14 cellular contexts compared by ENCODE assay signal in genomic region chr22:31341386-31342088, GRCh38. TPM values are rescaled to one million over a fixed set of nuclear protein-coding genes. Genes with fewer than 3 reads are reported as not detected.
DNase-seq lines count a peak whose midpoint lies in the region; ATAC-seq and TF ChIP-seq lines count a peak whose summit lies in the region.
"Had no signal": no experiment of that assay in that cellular context is flagged by ENCODE, and none has a peak within 500 bp of the region (broad histone marks: within the 10 kb centered on the region; RNA-seq: fewer than 3 reads in every experiment).

No MANE protein-coding gene starts in this region.

- H3K27ac ChIP-seq in RWPE1 (peak overlapping the region; percentile 97), hepatocyte (peak overlapping the region; percentile 84)
- H3K27ac ChIP-seq: SJSA1 had no signal

- CTCF ChIA-PET in activated CD4-positive, alpha-beta T cell treated with anti-CD3 and anti-CD28 coated beads, Interleukin-2, amount 10 ng/mL, durations not matched to agents 7 days and 5 days (lab: Charles Lee) = interaction anchor here (0.6 kb wide), 1 partner anchor 152 kb away, joined by 4 read pairs; no protein-coding TSS in a partner anchor
- CTCF ChIA-PET in RWPE1 (lab: Yijun Ruan, JAX) = interaction anchor here (0.6 to 1.6 kb wide), 2 partner anchors 29 to 305 kb away, joined by 4 to 5 read pairs; no protein-coding TSS in a partner anchor

- ATAC-seq in GM18517 (IDR thresholded peaks at IDR 0.05; ENCODE audit: unreplicated experiment) = no peak

- peaks cover 63% of the 10 kb centered on the region for H4K20me1 ChIP-seq in hepatocyte (ENCODE audit: insufficient read depth, poor library complexity, severe bottlenecking)

- DNase-seq in activated CD4-positive, alpha-beta T cell treated with anti-CD3 and anti-CD28 coated beads, Interleukin-2, amount 10 ng/mL, durations not matched to agents 24 days and 14 days = no peak
- DNase-seq in activated CD4-positive, alpha-beta T cell treated with anti-CD3 and anti-CD28 coated beads, Interleukin-2, amount 10 ng/mL, durations not matched to agents 7 days and 5 days = no peak
- DNase-seq in RWPE1 (ENCODE audit: low spot score) (no peak), hepatocyte (ENCODE audit: low spot score) (peak; percentile 19), progenitor cell of endocrine pancreas (ENCODE audit: low spot score, unreplicated experiment) (no peak), NCI-H446 treated with DMSO at 0.1 percent for 48 hours (lab: John Stamatoyannopoulos, UW) (no peak), T1000 (lab: John Stamatoyannopoulos, UW) (no peak)
- DNase-seq: activated CD4-positive, CD25-positive, alpha-beta regulatory T cell treated with anti-CD3 and anti-CD28 coated beads, Interleukin-2, amount 50 U/mL, for 72 hours; activated naive CD4-positive, alpha-beta T cell; Kasumi-1; NCI-H2029; NCI-H82 had no signal

- H3K36me3 ChIP-seq in hepatocyte (replicated peaks; ENCODE audit: insufficient read depth, low read depth) = no peaks in the 10 kb centered on the region

- H3K9me3 ChIP-seq in hepatocyte (ENCODE audit: low read depth) = no peaks in the 10 kb centered on the region
- H3K9me3 ChIP-seq: SJSA1 had no signal

- peaks cover 76% of the 10 kb centered on the region for H3K79me2 ChIP-seq in hepatocyte

- no peak for TF ChIP-seq CTCF in RWPE1 (conservative IDR thresholded peaks at IDR 0.05; ENCODE audit: low read depth)
- no peak for TF ChIP-seq CTCF in hepatocyte (IDR thresholded peaks at IDR 0.05; ENCODE audit: poor library complexity)
- no peak for TF ChIP-seq CTCF in progenitor cell of endocrine pancreas (IDR thresholded peaks at IDR 0.05; ENCODE audit: unreplicated experiment)

- POLR2A ChIA-PET in activated CD4-positive, alpha-beta T cell treated with anti-CD3 and anti-CD28 coated beads, Interleukin-2, amount 10 ng/mL, durations not matched to agents 7 days and 5 days (lab: Charles Lee) = no interaction called here
- POLR2A ChIA-PET in RWPE1 (lab: Yijun Ruan, JAX; ENCODE audit: low non-redundant PET) = no interaction called here

- peak overlapping the region; percentile 28 for H3K27ac Mint-ChIP-seq in activated CD4-positive, alpha-beta T cell treated with anti-CD3 and anti-CD28 coated beads, Interleukin-2, amount 10 ng/mL, durations not matched to agents 24 days and 14 days
- H3K27ac Mint-ChIP-seq in activated CD4-positive, alpha-beta T cell treated with anti-CD3 and anti-CD28 coated beads, Interleukin-2, amount 10 ng/mL, durations not matched to agents 7 days and 5 days = no peak overlapping the region
- H3K27ac Mint-ChIP-seq in progenitor cell of endocrine pancreas = no peak overlapping the region

- no peak overlapping the region for H3K4me3 ChIP-seq in hepatocyte
- H3K4me3 ChIP-seq: SJSA1 had no signal

- peak overlapping the region; percentile 100 for H3K4me2 ChIP-seq in hepatocyte

- H3K4me1 Mint-ChIP-seq in activated CD4-positive, alpha-beta T cell treated with anti-CD3 and anti-CD28 coated beads, Interleukin-2, amount 10 ng/mL, durations not matched to agents 24 days and 14 days = peaks cover 52% of the 10 kb centered on the region
- peaks cover 68% of the 10 kb centered on the region for H3K4me1 Mint-ChIP-seq in activated CD4-positive, alpha-beta T cell treated with anti-CD3 and anti-CD28 coated beads, Interleukin-2, amount 10 ng/mL, durations not matched to agents 7 days and 5 days
- H3K4me1 Mint-ChIP-seq in progenitor cell of endocrine pancreas (ENCODE audit: low read depth) = peaks cover 62% of the 10 kb centered on the region

- intact Hi-C loops in activated CD4-positive, alpha-beta T cell treated with anti-CD3 and anti-CD28 coated beads, Interleukin-2, amount 10 ng/mL, durations not matched to agents 24 days and 14 days (cut with micrococcal nuclease) = loop anchor here (10.0 kb wide), 1 partner anchor 257 kb away; the partner anchor contains the start of gene SMTN

- H3K4me3 Mint-ChIP-seq in activated CD4-positive, alpha-beta T cell treated with anti-CD3 and anti-CD28 coated beads, Interleukin-2, amount 10 ng/mL, durations not matched to agents 24 days and 14 days = peak overlapping the region; percentile 93
- H3K4me3 Mint-ChIP-seq in activated CD4-positive, alpha-beta T cell treated with anti-CD3 and anti-CD28 coated beads, Interleukin-2, amount 10 ng/mL, durations not matched to agents 7 days and 5 days = no peak overlapping the region
- H3K4me3 Mint-ChIP-seq in progenitor cell of endocrine pancreas (ENCODE audit: low read depth) = peak overlapping the region; percentile 84

- H3K36me3 Mint-ChIP-seq in activated CD4-positive, alpha-beta T cell treated with anti-CD3 and anti-CD28 coated beads, Interleukin-2, amount 10 ng/mL, durations not matched to agents 24 days and 14 days (ENCODE audit: low read depth) = peaks cover 68% of the 10 kb centered on the region
- H3K36me3 Mint-ChIP-seq in activated CD4-positive, alpha-beta T cell treated with anti-CD3 and anti-CD28 coated beads, Interleukin-2, amount 10 ng/mL, durations not matched to agents 7 days and 5 days (ENCODE audit: low read depth) = peaks cover 57% of the 10 kb centered on the region
- peaks cover 16% of the 10 kb centered on the region for H3K36me3 Mint-ChIP-seq in progenitor cell of endocrine pancreas (ENCODE audit: insufficient read depth)

- H3K27me3 ChIP-seq in hepatocyte = no peaks in the 10 kb centered on the region
- H3K27me3 ChIP-seq: SJSA1 had no signal

- no peaks in the 10 kb centered on the region for H3K9me3 Mint-ChIP-seq in activated CD4-positive, alpha-beta T cell treated with anti-CD3 and anti-CD28 coated beads, Interleukin-2, amount 10 ng/mL, durations not matched to agents 24 days and 14 days
- H3K9me3 Mint-ChIP-seq in activated CD4-positive, alpha-beta T cell treated with anti-CD3 and anti-CD28 coated beads, Interleukin-2, amount 10 ng/mL, durations not matched to agents 7 days and 5 days = no peaks in the 10 kb centered on the region
- no peaks in the 10 kb centered on the region for H3K9me3 Mint-ChIP-seq in progenitor cell of endocrine pancreas (ENCODE audit: low read depth)

- WGBS in hepatocyte (ENCODE audit: low lambda C conversion rate, missing lambda C conversion rate) = 85% methylated on average over 14 of the region's 14 CpGs

- no peak overlapping the region for H2AFZ ChIP-seq in hepatocyte

- no peaks in the 10 kb centered on the region for H3K27me3 Mint-ChIP-seq in activated CD4-positive, alpha-beta T cell treated with anti-CD3 and anti-CD28 coated beads, Interleukin-2, amount 10 ng/mL, durations not matched to agents 24 days and 14 days
- H3K27me3 Mint-ChIP-seq in activated CD4-positive, alpha-beta T cell treated with anti-CD3 and anti-CD28 coated beads, Interleukin-2, amount 10 ng/mL, durations not matched to agents 7 days and 5 days = no peaks in the 10 kb centered on the region
- no peaks in the 10 kb centered on the region for H3K27me3 Mint-ChIP-seq in progenitor cell of endocrine pancreas

- H3K4me1 ChIP-seq in hepatocyte (ENCODE audit: insufficient read depth) = peaks cover 64% of the 10 kb centered on the region

- no peaks in the 10 kb centered on the region for H3K9me2 ChIP-seq in hepatocyte (replicated peaks; ENCODE audit: insufficient read depth)

RNA-seq across cellular contexts. Expression of gene PATZ1, which starts 4.6 kb away (rescaled TPM):
- 33.8 and 34.7 TPM in 2 replicates for total RNA-seq in activated CD4-positive, alpha-beta T cell treated with anti-CD3 and anti-CD28 coated beads, Interleukin-2, amount 10 ng/mL, durations not matched to agents 24 days and 14 days
- total RNA-seq in activated CD4-positive, alpha-beta T cell treated with anti-CD3 and anti-CD28 coated beads, Interleukin-2, amount 10 ng/mL, durations not matched to agents 7 days and 5 days = 10 to 100 TPM; 31.6 to 32.7 TPM
- total RNA-seq in hepatocyte (20.3 and 25.1 TPM in 2 replicates), progenitor cell of endocrine pancreas (88.8 and 93.6 TPM in 2 replicates)
- 18.2 and 23.8 TPM in 2 replicates for polyA plus RNA-seq in hepatocyte

RNA-seq across cellular contexts. Expression of gene PIK3IP1, which starts 49.2 kb away (rescaled TPM):
- 12.4 TPM in 2 replicates for total RNA-seq in activated CD4-positive, alpha-beta T cell treated with anti-CD3 and anti-CD28 coated beads, Interleukin-2, amount 10 ng/mL, durations not matched to agents 24 days and 14 days
- 10 to 100 TPM; 56.0 to 63.0 TPM for total RNA-seq in activated CD4-positive, alpha-beta T cell treated with anti-CD3 and anti-CD28 coated beads, Interleukin-2, amount 10 ng/mL, durations not matched to agents 7 days and 5 days
- total RNA-seq in hepatocyte = 17.9 and 22.2 TPM in 2 replicates
- polyA plus RNA-seq in hepatocyte = 19.5 and 22.4 TPM in 2 replicates
- 6.2 and 7.6 TPM in 2 replicates for total RNA-seq in progenitor cell of endocrine pancreas

RNA-seq across cellular contexts. Expression of gene DRG1, which starts 57.9 kb away (rescaled TPM):
- 114 and 117 TPM in 2 replicates for total RNA-seq in activated CD4-positive, alpha-beta T cell treated with anti-CD3 and anti-CD28 coated beads, Interleukin-2, amount 10 ng/mL, durations not matched to agents 24 days and 14 days
- total RNA-seq in activated CD4-positive, alpha-beta T cell treated with anti-CD3 and anti-CD28 coated beads, Interleukin-2, amount 10 ng/mL, durations not matched to agents 7 days and 5 days = 10 to 100 TPM; 81.0 to 83.5 TPM
- total RNA-seq in hepatocyte (52.2 and 55.2 TPM in 2 replicates), progenitor cell of endocrine pancreas (69.0 and 69.1 TPM in 2 replicates)
- 66.4 and 71.0 TPM in 2 replicates for polyA plus RNA-seq in hepatocyte
